In genomic region chr14:63543826-63544320, GRCh38 we compare ENCODE assay signal across 8 cellular contexts. TPM values are rescaled to one million over a fixed set of nuclear protein-coding genes. Genes with fewer than 3 reads are reported as not detected.
DNase-seq lines count a peak whose midpoint lies in the region; ATAC-seq and TF ChIP-seq lines count a peak whose summit lies in the region.

No MANE protein-coding gene starts in this region.

- H3K4ac ChIP-seq in trophoblast cell (ENCODE audit: low read depth, low read length), result peak overlapping the region; percentile 90

- TF ChIP-seq CTCF in fibroblast of lung (conservative IDR thresholded peaks at IDR 0.05 in 1 of 2, IDR thresholded peaks at IDR 0.05 in 1 of 2; ENCODE audit: low read depth in 1 of 2, low read length in 2 of 2), result no peak

- no peaks in the 10 kb centered on the region for H4K20me1 ChIP-seq in fibroblast of lung (ENCODE audit: control insufficient read depth, extremely low read depth, insufficient read depth, low read length)

- peak overlapping the region; percentile 29 for H2BK12ac ChIP-seq in trophoblast cell (ENCODE audit: low read length)

- peak overlapping the region; percentile 92 for H2AK5ac ChIP-seq in trophoblast cell (ENCODE audit: low read length)

- DNase-seq in DMS53 (lab: John Stamatoyannopoulos, UW), result peak; percentile 39
- no peak for DNase-seq in DMS53 treated with DMSO at 0.1 percent for 48 hours (lab: John Stamatoyannopoulos, UW; ENCODE audit: unreplicated experiment)
- no peak for DNase-seq in SJSA1 (ENCODE audit: low read depth in 1 of 2, low spot score in 2 of 2)
- DNase-seq in fibroblast of lung (ENCODE audit: low read depth in 2 of 2), result no peak
- DNase-seq in trophoblast cell, result no peak
- no peak for DNase-seq in globus pallidus (ENCODE audit: low spot score)

- peaks cover 11% of the 10 kb centered on the region for H3K79me1 ChIP-seq in trophoblast cell (ENCODE audit: low read length)

- H3K36me3 ChIP-seq in SJSA1 (peaks cover 17% of the 10 kb centered on the region), fibroblast of lung (ENCODE audit: control insufficient read depth, insufficient read depth, low read length) (peaks cover 2% of the 10 kb centered on the region), trophoblast cell (ENCODE audit: control insufficient read depth in 1 of 2, insufficient read depth in 2 of 2, low read length in 2 of 2) (peaks cover 3 to 5% of the 10 kb centered on the region in 2 experiments)

- peak overlapping the region; percentile 98 for H3K14ac ChIP-seq in trophoblast cell (ENCODE audit: low read length)

- peak overlapping the region; percentile 92 for H2BK120ac ChIP-seq in trophoblast cell (ENCODE audit: insufficient read depth, low read length, poor library complexity)

- peak overlapping the region; percentile 37 for H2BK5ac ChIP-seq in trophoblast cell (ENCODE audit: low read depth, low read length, poor library complexity)

- peak; percentile 40 for ATAC-seq in HG02759 (IDR thresholded peaks at IDR 0.05; ENCODE audit: unreplicated experiment)
- no peak for ATAC-seq in HG02970 (IDR thresholded peaks at IDR 0.05; ENCODE audit: low FRiP score, unreplicated experiment)

- H3K9ac ChIP-seq in fibroblast of lung (ENCODE audit: insufficient read depth, low read length), result peak overlapping the region; percentile 75
- peak overlapping the region; percentile 99 for H3K9ac ChIP-seq in trophoblast cell (ENCODE audit: low read length)

- peak overlapping the region; percentile 77 for H3K4me3 ChIP-seq in SJSA1
- peak overlapping the region; percentile 79 to 98 (median 86) for H3K4me3 ChIP-seq in fibroblast of lung (replicated peaks in 1 of 4; ENCODE audit: control extremely low read depth in 1 of 4, insufficient read depth in 1 of 4, low read depth in 3 of 4, low read length in 4 of 4)
- H3K4me3 ChIP-seq in trophoblast cell (ENCODE audit: low read depth, low read length), result peak overlapping the region; percentile 92

- no peaks in the 10 kb centered on the region for H3K9me3 ChIP-seq in SJSA1 (replicated peaks)
- H3K9me3 ChIP-seq in fibroblast of lung (ENCODE audit: control insufficient read depth, insufficient read depth, low read depth, low read length), result no peaks in the 10 kb centered on the region
- H3K9me3 ChIP-seq in trophoblast cell (ENCODE audit: insufficient read depth, low read depth, low read length), result no peaks in the 10 kb centered on the region

- H3K18ac ChIP-seq in trophoblast cell (ENCODE audit: low read length), result peak overlapping the region; percentile 97

- no peaks in the 10 kb centered on the region for H3K27me3 ChIP-seq in SJSA1 (replicated peaks)
- no peaks in the 10 kb centered on the region for H3K27me3 ChIP-seq in fibroblast of lung (ENCODE audit: control insufficient read depth, insufficient read depth, low read length)
- no peaks in the 10 kb centered on the region for H3K27me3 ChIP-seq in trophoblast cell (ENCODE audit: insufficient read depth, low read length)

- H3K27ac ChIP-seq in SJSA1, result 0 out of 2 replicates have a peak overlapping the region, but pooled peaks have one; percentile 11
- H3K27ac ChIP-seq in fibroblast of lung (ENCODE audit: insufficient read depth, low read length), result peak overlapping the region; percentile 75
- peak overlapping the region; percentile 88 for H3K27ac ChIP-seq in trophoblast cell (ENCODE audit: low read depth, low read length)

- H4K91ac ChIP-seq in trophoblast cell (ENCODE audit: low read depth, low read length), result peak overlapping the region; percentile 92

- peak overlapping the region; percentile 55 for H3K4me2 ChIP-seq in fibroblast of lung (ENCODE audit: extremely low read depth, insufficient read depth, low read length)
- H3K4me2 ChIP-seq in trophoblast cell (ENCODE audit: low read length), result peak overlapping the region; percentile 93

- peak overlapping the region; percentile 85 for H2AFZ ChIP-seq in fibroblast of lung (ENCODE audit: low read length)
- peak overlapping the region; percentile 64 for H2AFZ ChIP-seq in trophoblast cell (ENCODE audit: insufficient read depth, low read length, poor library complexity)

- H4K12ac ChIP-seq in trophoblast cell (ENCODE audit: low read depth, low read length), result peak overlapping the region; percentile 93

- WGBS in trophoblast cell (ENCODE audit: extremely low coverage, insufficient coverage, insufficient read length), result no CpG with 5 or more reads among the region's 20 CpGs

- H3K4me1 ChIP-seq in SJSA1 (replicated peaks) (peaks cover 3% of the 10 kb centered on the region), fibroblast of lung (ENCODE audit: control insufficient read depth, extremely low read depth, insufficient read depth, low read length) (no peaks in the 10 kb centered on the region), trophoblast cell (ENCODE audit: control insufficient read depth in 1 of 2, insufficient read depth in 2 of 2, low read length in 2 of 2) (no peaks in the 10 kb centered on the region)

- H3K79me2 ChIP-seq in fibroblast of lung (ENCODE audit: control insufficient read depth, insufficient read depth, low read length) (peaks cover 34% of the 10 kb centered on the region), trophoblast cell (ENCODE audit: control insufficient read depth, insufficient read depth, low read length, poor library complexity) (peaks cover 16% of the 10 kb centered on the region)

- H3K23ac ChIP-seq in trophoblast cell (ENCODE audit: low read length), result no peak overlapping the region

- peak overlapping the region; percentile 95 for H4K8ac ChIP-seq in trophoblast cell (ENCODE audit: low read depth, low read length)

RNA-seq across cellular contexts. Expression of gene PPP2R5E, which starts 0.7 kb away (rescaled TPM):
- total RNA-seq in SJSA1 (2014; rRNA removed; shearing (Covaris generic)), result 8.7 and 15.6 TPM in 2 replicates
- total RNA-seq in fibroblast of lung, result 18.5 and 19.3 TPM in 2 replicates
- polyA plus RNA-seq in fibroblast of lung, result 38.8 and 39.3 TPM in 2 replicates
- polyA plus RNA-seq in fibroblast of lung (2012), result 25.9 and 28.3 TPM in 2 replicates
- polyA minus RNA-seq in fibroblast of lung (ENCODE audit: low replicate concordance), result 2.8 and 5.0 TPM in 2 replicates
- 42.1 TPM in 2 replicates for polyA plus RNA-seq in trophoblast cell (2013)

Comparison
In these comparisons a context has a peak if more than half of its experiments do, and no peak if none do; other contexts are left out.
1. H3K27ac ChIP-seq: peak in every context shown above with its lines; median percentile 88 in trophoblast cell; 75 in fibroblast of lung; 11 in SJSA1.